ENCODE assay signal across 32 cellular contexts in the genomic region with DNA sequence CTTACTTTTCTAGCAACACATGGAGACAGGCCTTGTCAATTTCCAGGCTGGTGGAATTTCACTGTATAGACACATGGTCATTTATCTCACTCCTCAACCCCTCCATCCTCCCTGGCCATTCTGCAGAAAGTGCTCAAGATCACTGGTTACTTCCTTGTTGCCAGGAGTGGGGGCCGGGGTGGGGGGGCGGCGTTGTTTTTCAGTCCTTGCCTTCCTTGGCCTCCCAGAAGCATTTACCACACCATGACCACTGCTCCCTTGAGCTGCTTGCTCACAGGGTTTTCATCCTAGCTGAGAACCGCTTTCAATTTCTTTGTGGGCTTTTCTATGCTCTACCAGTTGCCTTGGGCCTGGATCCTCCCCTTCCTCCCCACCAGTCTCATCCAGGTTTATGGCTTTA.
"Had no signal": no experiment of that assay in that cellular context is flagged by ENCODE, and none has a peak within 500 bp of the region (broad histone marks: within the 10 kb centered on the region; RNA-seq: fewer than 3 reads in every experiment).

No MANE protein-coding gene starts in this region.

- H3K27ac Mint-ChIP-seq: activated CD4-positive, alpha-beta T cell treated with anti-CD3 and anti-CD28 coated beads for 36 hours; activated CD4-positive, alpha-beta T cell treated with anti-CD3 and anti-CD28 coated beads, Interleukin-2, amount 10 ng/mL, durations not matched to agents 7 days and 5 days; activated naive CD4-positive, alpha-beta T cell treated with anti-CD3 and anti-CD28 coated beads for 36 hours; activated naive CD4-positive, alpha-beta T cell treated with anti-CD3 and anti-CD28 coated beads, Interleukin-2, amount 50 U/mL, for 72 hours; activated T-helper 1 cell treated with anti-CD3 and anti-CD28 coated beads, Interleukin-12 subunit alpha, Interleukin-12 subunit beta, Interleukin-2, Interleukin-4 antibody, amounts not matched to agents 30 ng/mL and 10 ng/mL and 1 ng/mL, durations not matched to agents 14 hours and 24 hours and 36 hours; T-helper 1 cell treated with Interleukin-12 subunit alpha and Interleukin-12 subunit beta and Interleukin-4 antibody, amounts not matched to agents 30 μg/mL and 1 μg/mL, for 36 hours; T-helper 2 cell treated with Interferon-gamma antibody and Interleukin-4, amounts not matched to agents 5 μg/mL and 100 μg/mL, for 36 hours had no signal

- H3K4me3 ChIP-seq: adrenal gland, body of pancreas, breast epithelium, Peyer's patch, SJSA1 had no signal

- H3K27me3 ChIP-seq: body of pancreas, Peyer's patch, SJSA1 had no signal

- H3K9me3 Mint-ChIP-seq: activated CD4-positive, alpha-beta T cell treated with anti-CD3 and anti-CD28 coated beads, Interleukin-2, amount 10 ng/mL, durations not matched to agents 7 days and 5 days; activated naive CD4-positive, alpha-beta T cell treated with anti-CD3 and anti-CD28 coated beads for 36 hours; activated naive CD4-positive, alpha-beta T cell treated with anti-CD3 and anti-CD28 coated beads, Interleukin-2, amount 50 U/mL, for 72 hours; activated T-cell treated with anti-CD3 and anti-CD28 coated beads, Interleukin-2, amount 50 U/mL, for 4 hours; activated T-helper 1 cell treated with anti-CD3 and anti-CD28 coated beads, Interleukin-12 subunit alpha, Interleukin-12 subunit beta, Interleukin-2, Interleukin-4 antibody, amounts not matched to agents 30 ng/mL and 10 ng/mL and 1 ng/mL, durations not matched to agents 14 hours and 24 hours and 36 hours; T-helper 1 cell treated with Interleukin-12 subunit alpha and Interleukin-12 subunit beta and Interleukin-4 antibody, amounts not matched to agents 30 μg/mL and 1 μg/mL, for 36 hours; T-helper 2 cell treated with Interferon-gamma antibody and Interleukin-4, amounts not matched to agents 5 μg/mL and 100 μg/mL, for 36 hours had no signal

- DNase-seq: activated CD4-positive, alpha-beta T cell treated with anti-CD3 and anti-CD28 coated beads for 36 hours; activated CD4-positive, alpha-beta T cell treated with anti-CD3 and anti-CD28 coated beads, Interleukin-2, amount 10 ng/mL, durations not matched to agents 7 days and 5 days; activated CD4-positive, alpha-beta T cell treated with anti-CD3 and anti-CD28 coated beads, Interleukin-2, amount 50 U/mL, for 48 hours; activated CD8-positive, alpha-beta memory T cell treated with anti-CD3 and anti-CD28 coated beads, Interleukin-2, amount 50 U/mL, for 4 hours; activated gamma-delta T cell treated with Interleukin-2 at 50 U/mL for 16 hours; activated naive CD4-positive, alpha-beta T cell treated with anti-CD3 and anti-CD28 coated beads for 36 hours; activated T-cell treated with anti-CD3 and anti-CD28 coated beads for 4 hours; activated T-cell treated with anti-CD3 and anti-CD28 coated beads, Interleukin-2, amount 50 U/mL, for 4 hours; adrenal gland; body of pancreas; KG1; NCI-H1105; NCI-H1417 treated with DMSO at 0.1 percent for 48 hours; NCI-H187 treated with DMSO at 0.1 percent for 48 hours; NCI-H2081; NCI-H2171 treated with DMSO at 0.1 percent for 48 hours; NCI-H226; NCI-H446 treated with DMSO at 0.1 percent for 48 hours; NCI-H524; NCI-H69; NCI-H82; PC-3; Peyer's patch; RPMI8226; SHP77 treated with DMSO at 0.1 percent for 48 hours; SK-N-SH had no signal

- H3K9ac ChIP-seq: SK-N-SH had no signal

- H3K4me2 ChIP-seq: SK-N-SH had no signal

- H3K36me3 Mint-ChIP-seq: activated naive CD4-positive, alpha-beta T cell treated with anti-CD3 and anti-CD28 coated beads, Interleukin-2, amount 50 U/mL, for 72 hours had no signal

- H3K27ac ChIP-seq: adrenal gland, body of pancreas, breast epithelium, Peyer's patch, SJSA1 had no signal

- H3K9me3 ChIP-seq: adrenal gland, body of pancreas, breast epithelium, Peyer's patch, SJSA1, SK-N-SH had no signal

- H3K36me3 ChIP-seq: adrenal gland, breast epithelium, Peyer's patch, SJSA1 had no signal

- H3K4me3 Mint-ChIP-seq: activated CD4-positive, alpha-beta T cell treated with anti-CD3 and anti-CD28 coated beads for 36 hours; activated CD4-positive, alpha-beta T cell treated with anti-CD3 and anti-CD28 coated beads, Interleukin-2, amount 10 ng/mL, durations not matched to agents 7 days and 5 days; activated naive CD4-positive, alpha-beta T cell treated with anti-CD3 and anti-CD28 coated beads for 36 hours; activated T-cell treated with anti-CD3 and anti-CD28 coated beads, Interleukin-2, amount 50 U/mL, for 4 hours; activated T-helper 1 cell treated with anti-CD3 and anti-CD28 coated beads, Interleukin-12 subunit alpha, Interleukin-12 subunit beta, Interleukin-2, Interleukin-4 antibody, amounts not matched to agents 30 ng/mL and 10 ng/mL and 1 ng/mL, durations not matched to agents 14 hours and 24 hours and 36 hours; T-helper 1 cell treated with Interleukin-12 subunit alpha and Interleukin-12 subunit beta and Interleukin-4 antibody, amounts not matched to agents 30 μg/mL and 1 μg/mL, for 36 hours had no signal
